ENCODE assay signal across 31 cellular contexts in genomic region chr9:97596906-97597305, GRCh38. TPM values are rescaled to one million over a fixed set of nuclear protein-coding genes. Genes with fewer than 3 reads are reported as not detected.
DNase-seq lines count a peak whose midpoint lies in the region; ATAC-seq and TF ChIP-seq lines count a peak whose summit lies in the region.
"Had no signal": no experiment of that assay in that cellular context is flagged by ENCODE, and none has a peak within 500 bp of the region (broad histone marks: within the 10 kb centered on the region; RNA-seq: fewer than 3 reads in every experiment).

No MANE protein-coding gene starts in this region.

- no peak for ATAC-seq in Right ventricle myocardium inferior
- ATAC-seq in left ventricle myocardium superior, result no peak
- ATAC-seq in aorta (ENCODE audit: low FRiP score), result peak; percentile 5
- no peak for ATAC-seq in HG03196 (IDR thresholded peaks at IDR 0.05; ENCODE audit: unreplicated experiment)
- ATAC-seq in HG02623 (IDR thresholded peaks at IDR 0.05; ENCODE audit: unreplicated experiment), result no peak
- ATAC-seq: activated CD4-positive, alpha-beta T cell treated with anti-CD3 and anti-CD28 coated beads for 36 hours; activated CD8-positive, alpha-beta T cell treated with anti-CD3 and anti-CD28 coated beads for 36 hours; effector memory CD8-positive, alpha-beta T cell; GM23338; natural killer cell treated with Interleukin-12 subunit alpha and Interleukin-12 subunit beta and Interleukin-15 and Interleukin-18, amount 100 ng/mL, for 72 hours had no signal

- H3K4me1 ChIP-seq in sigmoid colon (peaks cover 0 to 55% (median 39%) of the 10 kb centered on the region in 4 donors), aorta (ENCODE audit: control insufficient read depth in 1 of 2, insufficient read depth in 2 of 2, low read length in 2 of 2) (peaks cover 0 to 5% of the 10 kb centered on the region in 2 donors)
- H3K4me1 ChIP-seq: SJSA1 had no signal

- intact Hi-C loops in Right ventricle myocardium inferior (cut with DNase I) (loop anchor here (5.0 kb wide), 1 partner anchor 70 kb away; no protein-coding TSS in a partner anchor), left ventricle myocardium superior (cut with micrococcal nuclease) (no loop called here), sigmoid colon (cut with DNase I) (no loop called here), aorta (cut with DNase I) (loop anchor here (2.0 to 10.0 kb wide), 4 partner anchors 40 to 125 kb away; partner anchors contain the start of gene TMOD1 (in 1 of the 2))

- H3K27me3 ChIP-seq in sigmoid colon (no peaks in the 10 kb centered on the region), aorta (ENCODE audit: control insufficient read depth in 1 of 2, insufficient read depth in 2 of 2, low read length in 1 of 2) (no peaks in the 10 kb centered on the region)
- H3K27me3 ChIP-seq: SJSA1, testis had no signal

- 78 to 84% methylated on average over 4 of the region's 4 CpGs for whole genome bisulfite sequencing in sigmoid colon, 2 donors
- WGBS in aorta, 2 donors, result 5 to 14% methylated on average over 4 of the region's 4 CpGs

- H3K9me3 ChIP-seq in sigmoid colon (no peaks in the 10 kb centered on the region), aorta (ENCODE audit: control insufficient read depth, low read length) (no peaks in the 10 kb centered on the region)
- H3K9me3 ChIP-seq: SJSA1, testis had no signal

- H3K27ac ChIP-seq in sigmoid colon (peak overlapping the region; percentile 55 to 77 (median 62)), aorta (ENCODE audit: low read depth in 1 of 2, low read length in 2 of 2) (no peak overlapping the region)
- H3K27ac ChIP-seq: SJSA1, skin epidermis, testis, VCaP had no signal

- TF ChIP-seq POLR2A in sigmoid colon (IDR thresholded peaks at IDR 0.05), result no peak

- peak; percentile 13 for DNase-seq in Right ventricle myocardium inferior (ENCODE audit: missing footprints)
- no peak for DNase-seq in left ventricle myocardium superior
- peak; percentile 83 for DNase-seq in cerebellum (ENCODE audit: low spot score)
- DNase-seq in sigmoid colon, result no peak
- DNase-seq in aorta, result no peak
- no peak for DNase-seq in retina
- DNase-seq: 8988T; activated CD4-positive, alpha-beta T cell treated with anti-CD3 and anti-CD28 coated beads for 36 hours; activated CD8-positive, alpha-beta memory T cell treated with anti-CD3 and anti-CD28 coated beads, Interleukin-2, amount 50 U/mL, for 48 hours; activated CD8-positive, alpha-beta T cell treated with anti-CD3 and anti-CD28 coated beads for 36 hours; activated naive CD4-positive, alpha-beta T cell treated with anti-CD3 and anti-CD28 coated beads, Interleukin-2, amount 10 ng/mL, durations not matched to agents 7 days and 5 days; amniotic stem cell; Calu3; cortex of kidney; DND-41; effector memory CD8-positive, alpha-beta T cell; Kasumi-1; kidney glomerular epithelial cell; NCI-H1436; NCI-H2107; occipital lobe; stimulated activated naive CD4-positive, alpha-beta T cell; T-helper 9 cell; testis had no signal

- no peak for TF ChIP-seq EP300 in sigmoid colon (IDR thresholded peaks at IDR 0.05)

- H3K36me3 ChIP-seq in sigmoid colon (peaks cover 12 to 38% (median 26%) of the 10 kb centered on the region in 4 donors), aorta (ENCODE audit: control insufficient read depth in 1 of 2, insufficient read depth in 2 of 2, low read length in 1 of 2) (peaks cover 6 to 8% of the 10 kb centered on the region in 2 donors)

- H3K4me3 ChIP-seq in sigmoid colon (no peak overlapping the region), aorta (ENCODE audit: low read length in 2 of 2) (no peak overlapping the region)
- H3K4me3 ChIP-seq: GM23338, SJSA1, skin epidermis, testis had no signal

- TF ChIP-seq CTCF in sigmoid colon (IDR thresholded peaks at IDR 0.05), result no peak

RNA-seq across cellular contexts. Expression of gene TSTD2, which starts 36.3 kb away (rescaled TPM):
- 24.8 TPM for total RNA-seq in Right ventricle myocardium inferior
- total RNA-seq in left ventricle myocardium superior, result 25.9 TPM
- total RNA-seq in cerebellum, result 37.8 TPM
- total RNA-seq in sigmoid colon, result 10 to 100 TPM; 15.5 to 31.2 (median 24.9) TPM
- polyA plus RNA-seq in sigmoid colon, result 10 to 100 TPM in 1 of 3 donors, 1 to 10 TPM in 2; 8.4 to 12.5 (median 10.0) TPM
- 10 to 100 TPM; 22.7 to 27.2 TPM for total RNA-seq in aorta
- 10 to 100 TPM in 1 of 2 donors, 1 to 10 TPM in 1; 5.8 to 13.4 TPM for polyA plus RNA-seq in aorta

RNA-seq across cellular contexts. Expression of gene NCBP1, which starts 36.7 kb away (rescaled TPM):
- total RNA-seq in Right ventricle myocardium inferior, result 20.0 TPM
- 21.4 TPM for total RNA-seq in left ventricle myocardium superior
- total RNA-seq in cerebellum, result 47.0 TPM
- total RNA-seq in sigmoid colon, result 10 to 100 TPM; 13.9 to 20.2 (median 18.7) TPM
- polyA plus RNA-seq in sigmoid colon, result 10 to 100 TPM in 2 of 3 donors, 1 to 10 TPM in 1; 7.8 to 15.9 (median 12.5) TPM
- 10 to 100 TPM; 23.1 to 24.0 TPM for total RNA-seq in aorta
- polyA plus RNA-seq in aorta, result 1 to 10 TPM; 3.5 to 7.9 TPM

Comparison
In these comparisons a context has a peak if more than half of its experiments do, and no peak if none do; other contexts are left out.
1. DNase-seq: peak in Right ventricle myocardium inferior (single experiment) and cerebellum (single experiment); none in left ventricle myocardium superior (single experiment), sigmoid colon (single experiment), aorta (0 of 2) and retina (single experiment).
2. intact Hi-C loops: an anchor here in Right ventricle myocardium inferior (5.0 kb wide) and aorta (2.0 to 10.0 kb wide); none called in left ventricle myocardium superior and sigmoid colon.
3. H3K27ac ChIP-seq: peak in sigmoid colon (4 of 4); none in aorta (0 of 2).